Comparison of ENCODE assay signal across 28 cellular contexts in genomic region chr7:117350027-117350426, GRCh38. TPM values are rescaled to one million over a fixed set of nuclear protein-coding genes. Genes with fewer than 3 reads are reported as not detected.
A peak's percentile ranks its signal among the peaks of the same experiment; 100 is the strongest.
DNase-seq lines count a peak whose midpoint lies in the region; ATAC-seq and TF ChIP-seq lines count a peak whose summit lies in the region.
"Had no signal": no experiment of that assay in that cellular context is flagged by ENCODE, and none has a peak within 500 bp of the region (broad histone marks: within the 10 kb centered on the region; RNA-seq: fewer than 3 reads in every experiment).

No MANE protein-coding gene starts in this region.

- H3K27me3 Mint-ChIP-seq in Calu3 (ENCODE audit: unreplicated experiment): peaks cover 11% of the 10 kb centered on the region

- no peaks in the 10 kb centered on the region for H3K9me3 Mint-ChIP-seq in Calu3 (ENCODE audit: low read depth, unreplicated experiment)

- no peak overlapping the region for H3K27ac Mint-ChIP-seq in Calu3 (ENCODE audit: unreplicated experiment)
- H3K27ac Mint-ChIP-seq: activated CD8-positive, alpha-beta T cell treated with anti-CD3 and anti-CD28 coated beads, Interleukin-2, amount 10 ng/mL, durations not matched to agents 7 days and 5 days; activated T-helper 17 cell treated with anti-CD3 and anti-CD28 coated beads, Interleukin-2, amount 50 U/mL, for 72 hours; brain; naive B cell; stimulated activated effector memory CD8-positive, alpha-beta T cell treated with anti-CD3 and anti-CD28 coated beads, Interleukin-12 subunit alpha, Interleukin-12 subunit beta, amount 100 ng/mL, for 72 hours had no signal

- ATAC-seq in left lobe of liver: no peak
- ATAC-seq: activated CD8-positive, alpha-beta T cell treated with anti-CD3 and anti-CD28 coated beads, Interleukin-2, amount 10 ng/mL, durations not matched to agents 7 days and 5 days; activated T-helper 17 cell treated with anti-CD3 and anti-CD28 coated beads, Interleukin-2, amount 50 U/mL, for 72 hours; gastrocnemius medialis; left lung; stimulated activated effector memory CD8-positive, alpha-beta T cell treated with anti-CD3 and anti-CD28 coated beads, Interleukin-12 subunit alpha, Interleukin-12 subunit beta, amount 100 ng/mL, for 72 hours; upper lobe of right lung had no signal

- no peak overlapping the region for H3K4me3 Mint-ChIP-seq in Calu3 (ENCODE audit: low read depth, unreplicated experiment)
- H3K4me3 Mint-ChIP-seq: activated CD8-positive, alpha-beta T cell treated with anti-CD3 and anti-CD28 coated beads, Interleukin-2, amount 10 ng/mL, durations not matched to agents 7 days and 5 days; activated T-helper 17 cell treated with anti-CD3 and anti-CD28 coated beads, Interleukin-2, amount 50 U/mL, for 72 hours; brain; naive B cell; stimulated activated effector memory CD8-positive, alpha-beta T cell treated with anti-CD3 and anti-CD28 coated beads, Interleukin-12 subunit alpha, Interleukin-12 subunit beta, amount 100 ng/mL, for 72 hours had no signal

- DNase-seq in Calu3 (peak; percentile 35), SW480 (ENCODE audit: low spot score) (peak; percentile 29), inferior parietal cortex (ENCODE audit: extremely low spot score) (peak; percentile 63), pons (ENCODE audit: low spot score) (peak; percentile 96), D341Med (ENCODE audit: low spot score) (no peak), left lobe of liver (ENCODE audit: low spot score) (no peak), NCI-H1048 (lab: John Stamatoyannopoulos, UW) (no peak)
- DNase-seq in activated CD8-positive, alpha-beta memory T cell treated with anti-CD3 and anti-CD28 coated beads, Interleukin-2, amount 50 U/mL, for 4 hours: no peak
- DNase-seq: activated CD4-positive, alpha-beta T cell treated with anti-CD3 and anti-CD28 coated beads for 4 hours; activated CD8-positive, alpha-beta T cell treated with anti-CD3 and anti-CD28 coated beads, Interleukin-2, amount 10 ng/mL, durations not matched to agents 7 days and 5 days; activated naive CD4-positive, alpha-beta T cell treated with anti-CD3 and anti-CD28 coated beads, Interleukin-2, amount 50 U/mL, for 16 hours; gastrocnemius medialis; GOT3; left lung; naive B cell; NCI-H1105; NCI-H1930; NK-92 treated with Interleukin-12 subunit alpha and Interleukin-12 subunit beta, amount 100 ng/mL, for 24 hours; PC-9; Right ventricle myocardium superior; T-helper 9 cell; upper lobe of right lung; WERI-Rb-1 had no signal

- peaks cover 20% of the 10 kb centered on the region for H3K4me1 Mint-ChIP-seq in Calu3 (ENCODE audit: low read depth, unreplicated experiment)
- H3K4me1 Mint-ChIP-seq: activated T-helper 17 cell treated with anti-CD3 and anti-CD28 coated beads, Interleukin-2, amount 50 U/mL, for 72 hours; brain; naive B cell; stimulated activated effector memory CD8-positive, alpha-beta T cell treated with anti-CD3 and anti-CD28 coated beads, Interleukin-12 subunit alpha, Interleukin-12 subunit beta, amount 100 ng/mL, for 72 hours had no signal

- intact Hi-C loops in Calu3 (cut with micrococcal nuclease; ENCODE audit: unreplicated experiment): no loop called here

- CTCF ChIA-PET in Calu3 (lab: Charles Lee): no interaction called here

- H3K36me3 Mint-ChIP-seq in Calu3 (ENCODE audit: insufficient read depth, unreplicated experiment): no peaks in the 10 kb centered on the region
- H3K36me3 Mint-ChIP-seq: brain; naive B cell; stimulated activated effector memory CD8-positive, alpha-beta T cell treated with anti-CD3 and anti-CD28 coated beads, Interleukin-12 subunit alpha, Interleukin-12 subunit beta, amount 100 ng/mL, for 72 hours had no signal

- no TSS peak for BruUV-seq in Calu3 (replicated peaks; lab: Mats Ljungman, UMichigan)

- TF ChIP-seq CTCF in Calu3 (IDR thresholded peaks at IDR 0.05; ENCODE audit: unreplicated experiment): no peak

RNA-seq across cellular contexts. Expression of gene WNT2, which starts 27.2 kb away (rescaled TPM):
- total RNA-seq in Calu3 (2022): not detected in 2 replicates
- total RNA-seq in left lobe of liver: 0.86 TPM
- total RNA-seq: activated CD8-positive, alpha-beta T cell treated with anti-CD3 and anti-CD28 coated beads, Interleukin-2, amount 10 ng/mL, durations not matched to agents 7 days and 5 days; activated T-helper 17 cell treated with anti-CD3 and anti-CD28 coated beads, Interleukin-2, amount 50 U/mL, for 72 hours; gastrocnemius medialis; K562; MCF 10A; PC-9; Right ventricle myocardium superior had no signal

Comparison
In these comparisons a context has a peak if more than half of its experiments do, and no peak if none do; other contexts are left out.
1. DNase-seq: peak in Calu3 (single experiment), SW480 (single experiment), inferior parietal cortex (single experiment) and pons (single experiment); none in D341Med (single experiment), activated CD8-positive, alpha-beta memory T cell treated with anti-CD3 and anti-CD28 coated beads, Interleukin-2, amount 50 U/mL, for 4 hours (single experiment), left lobe of liver (single experiment) and NCI-H1048 (single experiment).